In the genomic region with DNA sequence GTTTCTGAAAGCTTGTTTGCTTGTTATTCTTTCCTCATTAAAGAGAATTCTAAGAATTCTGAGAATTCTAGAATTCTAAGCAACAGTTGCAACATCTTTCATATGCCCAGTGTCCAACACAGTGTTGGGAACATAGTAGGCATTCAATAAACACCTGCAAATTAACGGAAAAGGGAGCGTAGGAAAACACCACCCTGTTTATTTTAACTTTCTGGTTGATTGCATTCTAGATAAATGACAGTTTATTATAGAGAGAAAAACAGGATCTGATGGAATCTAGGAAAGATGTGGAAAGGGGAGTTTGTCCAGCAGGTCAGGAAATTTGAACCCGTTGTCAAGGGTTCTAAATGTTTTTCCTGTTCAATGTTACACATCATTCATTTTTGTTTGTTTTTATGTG, we compare ENCODE assay signal across 2 cellular contexts.
TF ChIP-seq lines count a peak whose summit lies in the region.

No MANE protein-coding gene starts in this region.

TF ChIP-seq in SK-N-SH, 30 proteins besides CTCF, POLR2A, EP300 and RAD21 (continued from another document):
- TF ChIP-seq, protein P1, sequence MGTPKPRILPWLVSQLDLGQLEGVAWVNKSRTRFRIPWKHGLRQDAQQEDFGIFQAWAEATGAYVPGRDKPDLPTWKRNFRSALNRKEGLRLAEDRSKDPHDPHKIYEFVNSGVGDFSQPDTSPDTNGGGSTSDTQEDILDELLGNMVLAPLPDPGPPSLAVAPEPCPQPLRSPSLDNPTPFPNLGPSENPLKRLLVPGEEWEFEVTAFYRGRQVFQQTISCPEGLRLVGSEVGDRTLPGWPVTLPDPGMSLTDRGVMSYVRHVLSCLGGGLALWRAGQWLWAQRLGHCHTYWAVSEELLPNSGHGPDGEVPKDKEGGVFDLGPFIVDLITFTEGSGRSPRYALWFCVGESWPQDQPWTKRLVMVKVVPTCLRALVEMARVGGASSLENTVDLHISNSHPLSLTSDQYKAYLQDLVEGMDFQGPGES (IDR thresholded peaks at IDR 0.05; ENCODE audit: low read depth, low read length), result no peak
- TF ChIP-seq NFIC (IDR thresholded peaks at IDR 0.05; ENCODE audit: borderline replicate concordance) (no peak), JUND (IDR thresholded peaks at IDR 0.05) (no peak), GATA2 (CRISPR knock-in tag; IDR thresholded peaks at IDR 0.05) (no peak), CHD2 (IDR thresholded peaks at IDR 0.05; ENCODE audit: low read length, partially characterized antibody) (no peak)
TF ChIP-seq in SK-N-SH: peak in this region for 0.

TF ChIP-seq in SK-N-SH treated with all-trans-retinoic acid at 6 μM for 48 hours, 23 proteins besides CTCF, POLR2A, EP300 and RAD21 (continued from another document):
- TF ChIP-seq, protein P2, sequence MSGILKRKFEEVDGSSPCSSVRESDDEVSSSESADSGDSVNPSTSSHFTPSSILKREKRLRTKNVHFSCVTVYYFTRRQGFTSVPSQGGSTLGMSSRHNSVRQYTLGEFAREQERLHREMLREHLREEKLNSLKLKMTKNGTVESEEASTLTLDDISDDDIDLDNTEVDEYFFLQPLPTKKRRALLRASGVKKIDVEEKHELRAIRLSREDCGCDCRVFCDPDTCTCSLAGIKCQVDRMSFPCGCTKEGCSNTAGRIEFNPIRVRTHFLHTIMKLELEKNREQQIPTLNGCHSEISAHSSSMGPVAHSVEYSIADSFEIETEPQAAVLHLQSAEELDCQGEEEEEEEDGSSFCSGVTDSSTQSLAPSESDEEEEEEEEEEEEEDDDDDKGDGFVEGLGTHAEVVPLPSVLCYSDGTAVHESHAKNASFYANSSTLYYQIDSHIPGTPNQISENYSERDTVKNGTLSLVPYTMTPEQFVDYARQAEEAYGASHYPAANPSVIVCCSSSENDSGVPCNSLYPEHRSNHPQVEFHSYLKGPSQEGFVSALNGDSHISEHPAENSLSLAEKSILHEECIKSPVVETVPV (CRISPR knock-in tag; IDR thresholded peaks at IDR 0.05), result no peak
- TF ChIP-seq ZNF565 (CRISPR knock-in tag; conservative IDR thresholded peaks at IDR 0.05; ENCODE audit: low read depth), result no peak
- no peak for TF ChIP-seq GLIS3 (CRISPR knock-in tag; IDR thresholded peaks at IDR 0.05)
- TF ChIP-seq SNAI2 (CRISPR knock-in tag; IDR thresholded peaks at IDR 0.05), result no peak
- no peak for TF ChIP-seq TOX (CRISPR knock-in tag; IDR thresholded peaks at IDR 0.05; ENCODE audit: borderline replicate concordance)
- TF ChIP-seq, protein P3, sequence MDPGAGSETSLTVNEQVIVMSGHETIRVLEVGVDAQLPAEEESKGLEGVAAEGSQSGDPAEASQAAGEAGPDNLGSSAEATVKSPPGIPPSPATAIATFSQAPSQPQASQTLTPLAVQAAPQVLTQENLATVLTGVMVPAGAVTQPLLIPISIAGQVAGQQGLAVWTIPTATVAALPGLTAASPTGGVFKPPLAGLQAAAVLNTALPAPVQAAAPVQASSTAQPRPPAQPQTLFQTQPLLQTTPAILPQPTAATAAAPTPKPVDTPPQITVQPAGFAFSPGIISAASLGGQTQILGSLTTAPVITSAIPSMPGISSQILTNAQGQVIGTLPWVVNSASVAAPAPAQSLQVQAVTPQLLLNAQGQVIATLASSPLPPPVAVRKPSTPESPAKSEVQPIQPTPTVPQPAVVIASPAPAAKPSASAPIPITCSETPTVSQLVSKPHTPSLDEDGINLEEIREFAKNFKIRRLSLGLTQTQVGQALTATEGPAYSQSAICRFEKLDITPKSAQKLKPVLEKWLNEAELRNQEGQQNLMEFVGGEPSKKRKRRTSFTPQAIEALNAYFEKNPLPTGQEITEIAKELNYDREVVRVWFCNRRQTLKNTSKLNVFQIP (CRISPR knock-in tag; IDR thresholded peaks at IDR 0.05; ENCODE audit: borderline replicate concordance, low read depth), result no peak
- TF ChIP-seq ZNF70 (CRISPR knock-in tag; IDR thresholded peaks at IDR 0.05), result no peak
- TF ChIP-seq BACH2 (CRISPR knock-in tag; IDR thresholded peaks at IDR 0.05; ENCODE audit: borderline replicate concordance), result no peak
- TF ChIP-seq PPARA (CRISPR knock-in tag; IDR thresholded peaks at IDR 0.05; ENCODE audit: borderline replicate concordance), result no peak
- TF ChIP-seq TCF4 (CRISPR knock-in tag; IDR thresholded peaks at IDR 0.05; ENCODE audit: borderline replicate concordance), result no peak
- TF ChIP-seq RARB (CRISPR knock-in tag; IDR thresholded peaks at IDR 0.05), result no peak
- TF ChIP-seq, protein P4, sequence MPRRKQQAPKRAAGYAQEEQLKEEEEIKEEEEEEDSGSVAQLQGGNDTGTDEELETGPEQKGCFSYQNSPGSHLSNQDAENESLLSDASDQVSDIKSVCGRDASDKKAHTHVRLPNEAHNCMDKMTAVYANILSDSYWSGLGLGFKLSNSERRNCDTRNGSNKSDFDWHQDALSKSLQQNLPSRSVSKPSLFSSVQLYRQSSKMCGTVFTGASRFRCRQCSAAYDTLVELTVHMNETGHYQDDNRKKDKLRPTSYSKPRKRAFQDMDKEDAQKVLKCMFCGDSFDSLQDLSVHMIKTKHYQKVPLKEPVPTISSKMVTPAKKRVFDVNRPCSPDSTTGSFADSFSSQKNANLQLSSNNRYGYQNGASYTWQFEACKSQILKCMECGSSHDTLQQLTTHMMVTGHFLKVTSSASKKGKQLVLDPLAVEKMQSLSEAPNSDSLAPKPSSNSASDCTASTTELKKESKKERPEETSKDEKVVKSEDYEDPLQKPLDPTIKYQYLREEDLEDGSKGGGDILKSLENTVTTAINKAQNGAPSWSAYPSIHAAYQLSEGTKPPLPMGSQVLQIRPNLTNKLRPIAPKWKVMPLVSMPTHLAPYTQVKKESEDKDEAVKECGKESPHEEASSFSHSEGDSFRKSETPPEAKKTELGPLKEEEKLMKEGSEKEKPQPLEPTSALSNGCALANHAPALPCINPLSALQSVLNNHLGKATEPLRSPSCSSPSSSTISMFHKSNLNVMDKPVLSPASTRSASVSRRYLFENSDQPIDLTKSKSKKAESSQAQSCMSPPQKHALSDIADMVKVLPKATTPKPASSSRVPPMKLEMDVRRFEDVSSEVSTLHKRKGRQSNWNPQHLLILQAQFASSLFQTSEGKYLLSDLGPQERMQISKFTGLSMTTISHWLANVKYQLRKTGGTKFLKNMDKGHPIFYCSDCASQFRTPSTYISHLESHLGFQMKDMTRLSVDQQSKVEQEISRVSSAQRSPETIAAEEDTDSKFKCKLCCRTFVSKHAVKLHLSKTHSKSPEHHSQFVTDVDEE (CRISPR knock-in tag; IDR thresholded peaks at IDR 0.05), result no peak
- TF ChIP-seq ZFP30 (CRISPR knock-in tag; IDR thresholded peaks at IDR 0.05), result no peak
